20 cellular contexts compared by ENCODE assay signal in the genomic region with DNA sequence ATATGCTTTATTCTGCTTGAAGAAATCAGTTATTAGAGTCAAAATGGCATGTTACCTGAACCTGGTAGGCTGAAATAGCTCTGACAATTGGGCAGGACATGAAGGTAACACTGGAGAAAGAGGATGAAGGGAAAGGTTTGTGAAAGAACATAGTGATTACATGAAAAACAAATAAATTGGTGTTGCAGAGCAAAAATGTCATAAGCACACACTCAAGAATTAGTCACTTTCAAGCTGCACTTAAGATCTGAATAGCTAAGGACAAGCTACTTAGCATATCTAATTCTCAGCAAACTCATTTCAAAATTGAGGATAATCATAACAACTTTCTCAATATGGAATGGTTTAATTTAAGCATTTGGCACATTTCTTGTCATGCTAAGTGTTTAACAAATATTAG.
DNase-seq lines count a peak whose midpoint lies in the region; ATAC-seq, FAIRE-seq and TF ChIP-seq lines count a peak whose summit lies in the region.
"Had no signal": no experiment of that assay in that cellular context is flagged by ENCODE, and none has a peak within 500 bp of the region (broad histone marks: within the 10 kb centered on the region; RNA-seq: fewer than 3 reads in every experiment).

No MANE protein-coding gene starts in this region.

- H3K27me3 ChIP-seq in astrocyte (ENCODE audit: insufficient read depth, low read length) (no peaks in the 10 kb centered on the region), lower lobe of right lung (ENCODE audit: low read depth) (no peaks in the 10 kb centered on the region), upper lobe of right lung (no peaks in the 10 kb centered on the region)
- H3K27me3 ChIP-seq: BE2C, BLaER1 had no signal

- no peaks in the 10 kb centered on the region for H3K36me3 Mint-ChIP-seq in astrocyte (ENCODE audit: low read depth, unreplicated experiment)
- H3K36me3 Mint-ChIP-seq in naive thymus-derived CD8-positive, alpha-beta T cell = no peaks in the 10 kb centered on the region
- H3K36me3 Mint-ChIP-seq: CD14-positive monocyte; CD4-positive, alpha-beta memory T cell; CD4-positive, CD25-positive, alpha-beta regulatory T cell; CD8-positive, alpha-beta memory T cell had no signal

- H3K9me3 ChIP-seq in astrocyte (ENCODE audit: insufficient read depth, low read depth, low read length) (no peaks in the 10 kb centered on the region), lower lobe of right lung (no peaks in the 10 kb centered on the region), upper lobe of right lung (no peaks in the 10 kb centered on the region)
- H3K9me3 ChIP-seq: BE2C, BLaER1 had no signal

- intact Hi-C loops in lower lobe of right lung (cut with DNase I) = no loop called here
- intact Hi-C loops in upper lobe of right lung (cut with DNase I) = no loop called here

- POLR2A ChIA-PET in naive thymus-derived CD8-positive, alpha-beta T cell (lab: Charles Lee) = no interaction called here

- H3K4me3 ChIP-seq in astrocyte (ENCODE audit: insufficient read depth, low read depth, low read length) = no peak overlapping the region
- H3K4me3 ChIP-seq in lower lobe of right lung = no peak overlapping the region
- no peak overlapping the region for H3K4me3 ChIP-seq in upper lobe of right lung
- H3K4me3 ChIP-seq: BLaER1 had no signal

- FAIRE-seq in GM19239 (lab: Jason Lieb, UNC) = peak; percentile 52
- FAIRE-seq in astrocyte (lab: Jason Lieb, UNC) = peak; percentile 37
- FAIRE-seq: GM12891 had no signal

- H2AFZ ChIP-seq in astrocyte (ENCODE audit: low read depth, low read length) = no peak overlapping the region

- H3K9ac ChIP-seq in astrocyte (ENCODE audit: low read length) = no peak overlapping the region
- H3K9ac ChIP-seq: BLaER1 had no signal

- no peak overlapping the region for H3K27ac Mint-ChIP-seq in astrocyte (ENCODE audit: unreplicated experiment)
- H3K27ac Mint-ChIP-seq in naive thymus-derived CD8-positive, alpha-beta T cell = no peak overlapping the region
- H3K27ac Mint-ChIP-seq: CD14-positive monocyte; CD4-positive, CD25-positive, alpha-beta regulatory T cell; CD8-positive, alpha-beta memory T cell had no signal

- H3K27ac ChIP-seq in astrocyte (ENCODE audit: low read depth, low read length) = no peak overlapping the region
- H3K27ac ChIP-seq in lower lobe of right lung = no peak overlapping the region
- no peak overlapping the region for H3K27ac ChIP-seq in upper lobe of right lung
- H3K27ac ChIP-seq: BLaER1 had no signal

- no peaks in the 10 kb centered on the region for H3K27me3 Mint-ChIP-seq in astrocyte (ENCODE audit: low read depth, unreplicated experiment)
- no peaks in the 10 kb centered on the region for H3K27me3 Mint-ChIP-seq in naive thymus-derived CD8-positive, alpha-beta T cell
- H3K27me3 Mint-ChIP-seq: CD4-positive, alpha-beta memory T cell; CD4-positive, CD25-positive, alpha-beta regulatory T cell had no signal

- no peak overlapping the region for H3K4me2 ChIP-seq in astrocyte (ENCODE audit: low read length)
- H3K4me2 ChIP-seq: BLaER1 had no signal

- DNase-seq in GM19239 (ENCODE audit: insufficient read length, low spot score) (no peak), astrocyte (ENCODE audit: low read depth) (no peak), lower lobe of right lung (no peak), upper lobe of right lung (no peak), DMS 273 (lab: John Stamatoyannopoulos, UW; ENCODE audit: unreplicated experiment) (no peak)
- no peak for DNase-seq in naive thymus-derived CD8-positive, alpha-beta T cell
- DNase-seq: 8988T; ACHN; BE2C; C1 segment of cervical spinal cord; CD4-positive, alpha-beta memory T cell; CD4-positive, CD25-positive, alpha-beta regulatory T cell; CD8-positive, alpha-beta memory T cell; COR-L47; DMS79 treated with DMSO at 0.1 percent for 48 hours; GF-D8 had no signal

- H3K79me2 ChIP-seq in astrocyte (ENCODE audit: insufficient read depth, low read length) = no peaks in the 10 kb centered on the region

- no peak overlapping the region for H3K4me3 Mint-ChIP-seq in astrocyte (ENCODE audit: unreplicated experiment)
- no peak overlapping the region for H3K4me3 Mint-ChIP-seq in naive thymus-derived CD8-positive, alpha-beta T cell
- H3K4me3 Mint-ChIP-seq: CD14-positive monocyte; CD4-positive, alpha-beta memory T cell; CD4-positive, CD25-positive, alpha-beta regulatory T cell; CD8-positive, alpha-beta memory T cell had no signal

- H3K36me3 ChIP-seq in astrocyte (ENCODE audit: insufficient read depth, low read length) (no peaks in the 10 kb centered on the region), lower lobe of right lung (no peaks in the 10 kb centered on the region), upper lobe of right lung (no peaks in the 10 kb centered on the region)
- H3K36me3 ChIP-seq: BE2C, BLaER1 had no signal

- H3K9me3 Mint-ChIP-seq in astrocyte (ENCODE audit: unreplicated experiment) = peaks cover 3% of the 10 kb centered on the region
- peaks cover 2 to 18% (median 13%) of the 10 kb centered on the region in 9 donors for H3K9me3 Mint-ChIP-seq in naive thymus-derived CD8-positive, alpha-beta T cell

- ATAC-seq in lower lobe of right lung (peak; percentile 45 to 68), upper lobe of right lung (peak; percentile 65), GM19463 (IDR thresholded peaks at IDR 0.05; ENCODE audit: unreplicated experiment) (no peak)
- no peak for ATAC-seq in naive thymus-derived CD8-positive, alpha-beta T cell

- H3K4me1 ChIP-seq in astrocyte (ENCODE audit: insufficient read depth, low read length) (no peaks in the 10 kb centered on the region), lower lobe of right lung (no peaks in the 10 kb centered on the region), upper lobe of right lung (no peaks in the 10 kb centered on the region)
- H3K4me1 ChIP-seq: BE2C, BLaER1 had no signal

- H4K20me1 ChIP-seq in astrocyte (ENCODE audit: insufficient read depth, low read length) = no peaks in the 10 kb centered on the region
- H4K20me1 ChIP-seq: BLaER1 had no signal

- H3K4me1 Mint-ChIP-seq in astrocyte (ENCODE audit: low read depth, unreplicated experiment) = peaks cover 9% of the 10 kb centered on the region
- no peaks in the 10 kb centered on the region for H3K4me1 Mint-ChIP-seq in naive thymus-derived CD8-positive, alpha-beta T cell
- H3K4me1 Mint-ChIP-seq: CD4-positive, alpha-beta memory T cell; CD4-positive, CD25-positive, alpha-beta regulatory T cell; CD8-positive, alpha-beta memory T cell had no signal

- TF ChIP-seq CTCF in astrocyte (IDR thresholded peaks at IDR 0.05; ENCODE audit: insufficient read depth, low read depth, low read length) (no peak), lower lobe of right lung (IDR thresholded peaks at IDR 0.05) (no peak), upper lobe of right lung (IDR thresholded peaks at IDR 0.05) (no peak)

Comparison
In these comparisons a context has a peak if more than half of its experiments do, and no peak if none do; other contexts are left out.
1. ATAC-seq: peak in lower lobe of right lung (2 of 2) and upper lobe of right lung (single experiment); none in GM19463 (single experiment) and naive thymus-derived CD8-positive, alpha-beta T cell (0 of 2).